ENCODE assay signal across 11 cellular contexts in genomic region chr4:83113429-83113786, GRCh38. TPM values are rescaled to one million over a fixed set of nuclear protein-coding genes. Genes with fewer than 3 reads are reported as not detected.
DNase-seq lines count a peak whose midpoint lies in the region; ATAC-seq, FAIRE-seq and TF ChIP-seq lines count a peak whose summit lies in the region.
"Had no signal": no experiment of that assay in that cellular context is flagged by ENCODE, and none has a peak within 500 bp of the region (broad histone marks: within the 10 kb centered on the region; RNA-seq: fewer than 3 reads in every experiment).

No MANE protein-coding gene starts in this region.

- H3K27me3 ChIP-seq in SK-N-SH (ENCODE audit: insufficient read depth) (no peaks in the 10 kb centered on the region), GM12878 (replicated peaks in 1 of 2; ENCODE audit: control insufficient read depth in 2 of 2, insufficient read depth in 2 of 2, low read length in 1 of 2) (no peaks in the 10 kb centered on the region), uterus (no peaks in the 10 kb centered on the region)

- RAD21 ChIA-PET in GM12878 (lab: Charles Lee; ENCODE audit: unreplicated experiment): interaction anchor here (0.7 to 7.0 kb wide), 24 partner anchors 11 to 214 kb away, joined by 3 to 127 read pairs (median 7); partner anchors contain the start of gene COPS4

- H3K9me2 ChIP-seq in SK-N-SH: no peaks in the 10 kb centered on the region

- BruUV-seq in GM12878 (replicated peaks; lab: Mats Ljungman, UMichigan): no TSS peak

- no peaks in the 10 kb centered on the region for H3K9me3 Mint-ChIP-seq in stimulated activated memory B cell treated with anti-CD40 and anti-IgM and Interleukin-4, amounts not matched to agents 10 μg/mL and 1 μg/mL and 100 μg/mL, for 72 hours

- no peak for TF ChIP-seq EP300 in SK-N-SH (IDR thresholded peaks at IDR 0.05; ENCODE audit: borderline replicate concordance in 1 of 2, low read depth in 1 of 2, low read length in 1 of 2)
- TF ChIP-seq EP300 in GM12878 (IDR thresholded peaks at IDR 0.05; ENCODE audit: borderline replicate concordance in 1 of 2, control insufficient read depth in 1 of 2, low read depth in 2 of 2, low read length in 2 of 2): no peak

- H3K79me2 ChIP-seq in SK-N-SH (ENCODE audit: insufficient read depth) (no peaks in the 10 kb centered on the region; the same call in 1 of the 2 replicates), GM12878 (ENCODE audit: control insufficient read depth, insufficient read depth, low read length) (peaks cover 70% of the 10 kb centered on the region)

- H3K36me3 ChIP-seq in SK-N-SH (replicated peaks in 1 of 2; ENCODE audit: control insufficient read depth in 1 of 2, insufficient read depth in 2 of 2, low read length in 1 of 2) (no peaks in the 10 kb centered on the region), GM12878 (ENCODE audit: control insufficient read depth in 2 of 2, insufficient read depth in 2 of 2, low read length in 1 of 2) (no peaks in the 10 kb centered on the region; a peak in 1 of 4 replicates), uterus (no peaks in the 10 kb centered on the region)
- H3K36me3 ChIP-seq: tibial nerve had no signal

- H3K9me3 ChIP-seq in SK-N-SH (no peaks in the 10 kb centered on the region), GM12878 (replicated peaks; ENCODE audit: control insufficient read depth, insufficient read depth, low read length) (no peaks in the 10 kb centered on the region), uterus (no peaks in the 10 kb centered on the region)
- H3K9me3 ChIP-seq: tibial nerve had no signal

- peak overlapping the region; percentile 86 for H3K4me3 Mint-ChIP-seq in stimulated activated memory B cell treated with anti-CD40 and anti-IgM and Interleukin-4, amounts not matched to agents 10 μg/mL and 1 μg/mL and 100 μg/mL, for 72 hours

- SMC1A ChIA-PET in GM12878 (lab: Charles Lee; ENCODE audit: uncharacterized antibody, unreplicated experiment): interaction anchor here (0.7 to 9.7 kb wide), 26 partner anchors 12 to 345 kb away, joined by 3 to 183 read pairs (median 4); partner anchors contain the start of gene COQ2

- H3K4me1 ChIP-seq in SK-N-SH (ENCODE audit: control insufficient read depth in 1 of 2, insufficient read depth in 2 of 2, low read depth in 1 of 2, low read length in 1 of 2) (peaks cover 3 to 25% of the 10 kb centered on the region in 2 experiments), GM12878 (ENCODE audit: control insufficient read depth, insufficient read depth, low read length) (peaks cover 11% of the 10 kb centered on the region), uterus (no peaks in the 10 kb centered on the region)

- peak overlapping the region; percentile 73 for H2AFZ ChIP-seq in SK-N-SH (ENCODE audit: low read depth)
- H2AFZ ChIP-seq in GM12878 (ENCODE audit: control insufficient read depth, low read depth, low read length): peak overlapping the region; percentile 4; the same call in 1 of the 2 replicates

- peak overlapping the region; percentile 96 for H3K27ac Mint-ChIP-seq in stimulated activated memory B cell treated with anti-CD40 and anti-IgM and Interleukin-4, amounts not matched to agents 10 μg/mL and 1 μg/mL and 100 μg/mL, for 72 hours

- no peak; the same call in 2 of the 3 replicates for ATAC-seq in SK-N-SH treated with all-trans-retinoic acid at 6 μM for 48 hours
- ATAC-seq in GM12878: peak; percentile 1; the same call in 1 of the 3 replicates
- ATAC-seq in stimulated activated memory B cell treated with anti-CD40 and anti-IgM and Interleukin-4, amounts not matched to agents 10 μg/mL and 1 μg/mL and 100 μg/mL, for 72 hours: no peak

- CTCF ChIA-PET in SK-N-SH (lab: Yijun Ruan, JAX): interaction anchor here (0.5 to 0.8 kb wide), 2 partner anchors 39 to 40 kb away, joined by 3 read pairs; no protein-coding TSS in a partner anchor
- CTCF ChIA-PET in GM12878 (lab: Yijun Ruan, JAX): interaction anchor here (0.6 to 6.4 kb wide), 19 partner anchors 10 to 169 kb away, joined by 3 to 43 read pairs (median 6); no protein-coding TSS in a partner anchor

- 35% methylated on average over 3 of the region's 3 CpGs for WGBS in SK-N-SH (ENCODE audit: low lambda C conversion rate)
- WGBS in GM12878 (ENCODE audit: insufficient coverage, insufficient replicate concordance, low lambda C conversion rate, missing lambda C conversion rate): 1% methylated on average over 3 of the region's 3 CpGs

- in situ Hi-C loops in GM12878 (cut with MboI): loop anchor here (5.0 kb wide), 1 partner anchor 104 kb away; no protein-coding TSS in a partner anchor

- H3K4me3 ChIP-seq in SK-N-SH (ENCODE audit: low read depth in 2 of 2, low read length in 1 of 2) (peak overlapping the region in 1 of 2 experiments; percentile 23; a peak in 2 of 4 replicates), GM12878 (peak overlapping the region; percentile 88), uterus (no peak overlapping the region)

- intact Hi-C loops in GM12878 (cut with micrococcal nuclease; ENCODE audit: unreplicated experiment): loop anchor here (5.0 kb wide), 1 partner anchor 221 kb away; the partner anchor contains the start of gene SEC31A
- intact Hi-C loops in uterus (cut with DNase I; ENCODE audit: low total_unique reads): no loop called here

- DNase-seq in SK-N-SH (no peak), NCI-H2029 treated with DMSO at 0.1 percent for 48 hours (lab: John Stamatoyannopoulos, UW) (peak; percentile 77), GM12878 (ENCODE audit: low read depth, low spot score) (no peak), uterus (no peak), AG08396 (ENCODE audit: low spot score) (no peak), NCI-H446 treated with DMSO at 0.1 percent for 48 hours (lab: John Stamatoyannopoulos, UW) (no peak)
- DNase-seq: NCI-H1436 had no signal

- no peaks in the 10 kb centered on the region for H3K27me3 Mint-ChIP-seq in stimulated activated memory B cell treated with anti-CD40 and anti-IgM and Interleukin-4, amounts not matched to agents 10 μg/mL and 1 μg/mL and 100 μg/mL, for 72 hours

- H3F3A ChIP-seq in SK-N-SH (replicated peaks; ENCODE audit: insufficient read depth): peaks cover 40% of the 10 kb centered on the region

- peak overlapping the region; percentile 60 to 77; a peak in 3 of 4 replicates for H3K27ac ChIP-seq in SK-N-SH (ENCODE audit: low read depth in 2 of 2, low read length in 1 of 2)
- peak overlapping the region; percentile 99 for H3K27ac ChIP-seq in GM12878 (ENCODE audit: control insufficient read depth, insufficient read depth)
- H3K27ac ChIP-seq in uterus: no peak overlapping the region

- no peak for TF ChIP-seq CTCF in SK-N-SH (IDR thresholded peaks at IDR 0.05)
- no peak for TF ChIP-seq CTCF in GM12878 (IDR thresholded peaks at IDR 0.05 in 2 of 3, conservative IDR thresholded peaks at IDR 0.05 in 1 of 3; ENCODE audit: control insufficient read depth in 2 of 3, extremely low read depth in 1 of 3, insufficient read depth in 1 of 3, low read depth in 3 of 3, low read length in 3 of 3)
- no peak for TF ChIP-seq CTCF in uterus (IDR thresholded peaks at IDR 0.05)

- POLR2A ChIA-PET in SK-N-SH (lab: Yijun Ruan, JAX) (no interaction called here), GM12878 (lab: Charles Lee) (interaction anchor here (0.5 to 8.0 kb wide), 14 partner anchors 11 to 160 kb away, joined by 3 to 77 read pairs (median 6); no protein-coding TSS in a partner anchor)

- no peaks in the 10 kb centered on the region for H3K36me3 Mint-ChIP-seq in stimulated activated memory B cell treated with anti-CD40 and anti-IgM and Interleukin-4, amounts not matched to agents 10 μg/mL and 1 μg/mL and 100 μg/mL, for 72 hours

- H3K9ac ChIP-seq in SK-N-SH (peak overlapping the region; percentile 51; the same call in 1 of the 2 replicates), GM12878 (ENCODE audit: control insufficient read depth, insufficient read depth, low read length) (peak overlapping the region; percentile 97)

- H3K4me1 Mint-ChIP-seq in stimulated activated memory B cell treated with anti-CD40 and anti-IgM and Interleukin-4, amounts not matched to agents 10 μg/mL and 1 μg/mL and 100 μg/mL, for 72 hours: peaks cover 50% of the 10 kb centered on the region

- H3K4me2 ChIP-seq in SK-N-SH (peak overlapping the region; percentile 39), GM12878 (ENCODE audit: control insufficient read depth, insufficient read depth) (peak overlapping the region; percentile 97)

- H4K20me1 ChIP-seq in SK-N-SH (ENCODE audit: insufficient read depth) (no peaks in the 10 kb centered on the region), GM12878 (ENCODE audit: control insufficient read depth, insufficient read depth) (no peaks in the 10 kb centered on the region)

- FAIRE-seq in GM12878 (lab: Jason Lieb, UNC): no peak
- FAIRE-seq: colon had no signal

- TF ChIP-seq POLR2A in GM12878 (IDR thresholded peaks at IDR 0.05; ENCODE audit: low read depth, low read length) (no peak), uterus (IDR thresholded peaks at IDR 0.05) (no peak)

- TF ChIP-seq RAD21 in SK-N-SH (IDR thresholded peaks at IDR 0.05; ENCODE audit: low read length) (no peak), GM12878 (IDR thresholded peaks at IDR 0.05; ENCODE audit: insufficient read depth, low read depth, low read length) (no peak)

TF ChIP-seq in SK-N-SH, 30 proteins besides CTCF, POLR2A, EP300 and RAD21 (continues in another document):
- TF ChIP-seq NRF1 (IDR thresholded peaks at IDR 0.05; ENCODE audit: low read depth, low read length): no peak

TF ChIP-seq in GM12878, 131 proteins besides CTCF, POLR2A, EP300 and RAD21 (continues in another document):
- TF ChIP-seq RUNX3 (IDR thresholded peaks at IDR 0.05; ENCODE audit: low read length): 0 out of 2 replicates have a peak, but pooled peaks have one; percentile 38

RNA-seq across cellular contexts. Expression of gene PLAC8, which starts 1.1 kb away (rescaled TPM):
- polyA plus RNA-seq in SK-N-SH (2012; rRNA removed): 11.2 and 11.3 TPM in 2 replicates
- 10.4 and 16.1 TPM in 2 replicates for polyA plus RNA-seq in SK-N-SH (2012; cell fraction: cytosol; rRNA removed)
- polyA plus RNA-seq in SK-N-SH (2012; cell fraction: nucleus; rRNA removed): 2.6 and 6.1 TPM in 2 replicates
- 200 and 211 TPM in 2 replicates for total RNA-seq in GM12878 (2013; cell fraction: nucleolus; rRNA removed)
- total RNA-seq in GM12878 (2014; rRNA removed): 214 and 265 TPM in 2 replicates
- 316 and 317 TPM in 2 replicates for total RNA-seq in GM12878 (2014; rRNA removed; fragmentation: Illumina TruSeq; extraction: Trizol)
- total RNA-seq in GM12878 (2021): 238 and 239 TPM in 2 replicates
- polyA plus RNA-seq in GM12878 (2011; ENCODE audit: low read depth): 78.9 TPM
- polyA plus RNA-seq in GM12878 (2011; rRNA removed): 841 and 1,037 TPM in 2 replicates
- 429 and 464 TPM in 2 replicates for polyA plus RNA-seq in GM12878 (2011; cell fraction: cytosol; rRNA removed)
- 219 and 352 TPM in 2 replicates for polyA plus RNA-seq in GM12878 (2011; cell fraction: nucleus; rRNA removed)
- 70.6 and 120 TPM in 2 replicates for polyA plus RNA-seq in GM12878 (2012)
- polyA plus RNA-seq in GM12878 (2014; fragmentation: Illumina TruSeq; extraction: Trizol): 311 and 417 TPM in 2 replicates
- 100 to 1,000 TPM; 405 to 441 TPM for polyA plus RNA-seq in GM12878 (2014; fragmentation: Nextera tagmentation; extraction: Ambion mirVana)
- 239 and 276 TPM in 2 replicates for polyA plus RNA-seq in GM12878 (2014; rRNA removed)
- 100 to 1,000 TPM; 379 to 404 TPM for polyA plus RNA-seq in GM12878 (2016; fragmentation: Nextera tagmentation; extraction: Ambion mirVana)
- polyA minus RNA-seq in GM12878 (2011; rRNA and poly(A)+ RNA removed): 407 and 416 TPM in 2 replicates
- 98.6 and 123 TPM in 2 replicates for polyA minus RNA-seq in GM12878 (2011; cell fraction: cytosol; rRNA and poly(A)+ RNA removed)
- 44.1 and 55.6 TPM in 2 replicates for polyA minus RNA-seq in GM12878 (2011; cell fraction: nucleus; rRNA and poly(A)+ RNA removed)
- total RNA-seq in uterus: 1 to 10 TPM in 2 of 4 donors, under 1 TPM in 1, not detected in 1; 0.51 to 6.3 (median 2.6) TPM

Comparison
In these comparisons a context has a peak if more than half of its experiments do, and no peak if none do; other contexts are left out.
1. H3K27ac ChIP-seq: peak in SK-N-SH (2 of 2) and GM12878 (single experiment); none in uterus (0 of 2).
2. RNA of gene PLAC8, which starts 1.1 kb away (total RNA-seq): 200 to 317 TPM in GM12878; 0.51 to 6.3 TPM in uterus; every median in the first group is over 10 times any median in the second.